In genomic region chr17:75654176-75654575, GRCh38 we compare ENCODE assay signal across 11 cellular contexts. TPM values are rescaled to one million over a fixed set of nuclear protein-coding genes. Genes with fewer than 3 reads are reported as not detected.
A peak's percentile ranks its signal among the peaks of the same experiment; 100 is the strongest.
DNase-seq lines count a peak whose midpoint lies in the region; ATAC-seq, FAIRE-seq and TF ChIP-seq lines count a peak whose summit lies in the region.
"Had no signal": no experiment of that assay in that cellular context is flagged by ENCODE, and none has a peak within 500 bp of the region (broad histone marks: within the 10 kb centered on the region; RNA-seq: fewer than 3 reads in every experiment).

No MANE protein-coding gene starts in this region.

- H3K27ac ChIP-seq in HepG2 (ENCODE audit: extremely low read length, insufficient read depth, low read length) (no peak overlapping the region), body of pancreas (no peak overlapping the region)

- ATAC-seq in HepG2 (no peak), body of pancreas (no peak), esophagus mucosa (no peak)

- TF ChIP-seq EP300 in HepG2 (IDR thresholded peaks at IDR 0.05; ENCODE audit: low read depth in 2 of 2, low read length in 2 of 2) (no peak), HepG2 (CRISPR knock-in tag; IDR thresholded peaks at IDR 0.05; ENCODE audit: borderline replicate concordance) (no peak)

- in situ Hi-C loops in HepG2 (cut with HindIII; ENCODE audit: extremely low pct_ligation_motif_present, low pct_unique_long_range_greater_than_20kb): no loop called here

- no TSS peak for BruUV-seq in HepG2 (replicated peaks; lab: Mats Ljungman, UMichigan)

- intact Hi-C loops in HepG2 (cut with micrococcal nuclease; ENCODE audit: unreplicated experiment): no loop called here
- intact Hi-C loops in body of pancreas (cut with DNase I): no loop called here

- no peaks in the 10 kb centered on the region for H4K20me1 ChIP-seq in HepG2 (ENCODE audit: insufficient read depth, low read length)

- H3K9me3 ChIP-seq in HepG2 (ENCODE audit: low read length) (no peaks in the 10 kb centered on the region), body of pancreas (no peaks in the 10 kb centered on the region)

- H2AFZ ChIP-seq in HepG2 (ENCODE audit: low read length): no peak overlapping the region

- peaks cover 22 to 42% of the 10 kb centered on the region in 2 experiments for H3K36me3 ChIP-seq in HepG2 (replicated peaks in 1 of 2; ENCODE audit: control insufficient read depth in 1 of 2, insufficient read depth in 2 of 2, low read length in 2 of 2)
- H3K36me3 ChIP-seq in body of pancreas (replicated peaks in 1 of 2; ENCODE audit: insufficient read depth in 1 of 2, low read depth in 2 of 2): peaks cover 0 to 2% of the 10 kb centered on the region in 2 donors

- H3K79me2 ChIP-seq in HepG2 (ENCODE audit: insufficient read depth, low read length): no peaks in the 10 kb centered on the region

- POLR2A ChIA-PET in HepG2 (lab: Yijun Ruan, JAX): interaction anchor here (1.1 to 3.9 kb wide), 3 partner anchors 8 to 126 kb away, joined by 5 to 21 read pairs (median 7); partner anchors contain the start of genes RECQL5 and SAP30BP

- no peak for DNase-seq in AG10803 (ENCODE audit: low read depth)
- no peak for DNase-seq in HTR-8/SVneo (ENCODE audit: insufficient read length, low spot score)
- DNase-seq in choroid plexus epithelial cell (ENCODE audit: low read depth): no peak
- DNase-seq in HepG2 (ENCODE audit: low spot score): no peak
- DNase-seq in body of pancreas: no peak
- no peak for DNase-seq in stimulated activated naive CD4-positive, alpha-beta T cell (lab: John Stamatoyannopoulos, UW)
- DNase-seq in NCI-H1930 (lab: John Stamatoyannopoulos, UW): no peak
- DNase-seq: KG1; NCI-H524 treated with DMSO at 0.1 percent for 48 hours; stimulated activated CD4-positive, alpha-beta T cell treated with anti-CD3 and anti-CD28 coated beads, Interleukin-2, amount 100 ng/mL, for 24 hours had no signal

- CTCF ChIA-PET in HepG2 (lab: Yijun Ruan, JAX; ENCODE audit: low intra/inter-chr PET ratio, low total read pairs): interaction anchor here (1.3 to 2.5 kb wide), 3 partner anchors 21 to 94 kb away, joined by 5 to 28 read pairs (median 6); partner anchors contain the start of gene SMIM5

- H3K27me3 ChIP-seq in HepG2 (ENCODE audit: control insufficient read depth in 1 of 2, insufficient read depth in 2 of 2, low read length in 2 of 2) (no peaks in the 10 kb centered on the region), body of pancreas (no peaks in the 10 kb centered on the region)

- TF ChIP-seq CTCF in AG10803 (conservative IDR thresholded peaks at IDR 0.05; ENCODE audit: low read length): peak; percentile 34
- TF ChIP-seq CTCF in choroid plexus epithelial cell (conservative IDR thresholded peaks at IDR 0.05; ENCODE audit: low read depth, low read length): peak; percentile 31
- TF ChIP-seq CTCF in HepG2 (CRISPR knock-in tag; IDR thresholded peaks at IDR 0.05): peak; percentile 20; the same call in 1 of the 2 replicates
- TF ChIP-seq CTCF in body of pancreas (IDR thresholded peaks at IDR 0.05): peak in 1 of 7 experiments; percentile 22

- H3K4me1 ChIP-seq in HepG2 (ENCODE audit: insufficient read depth, low read length) (peaks cover 4% of the 10 kb centered on the region; the same call in 1 of the 2 replicates), body of pancreas (no peaks in the 10 kb centered on the region)

- H3K4me2 ChIP-seq in HepG2 (ENCODE audit: low read depth, low read length): no peak overlapping the region

- TF ChIP-seq RAD21 in HepG2 (CRISPR knock-in tag; IDR thresholded peaks at IDR 0.05): no peak

- 90% methylated on average over 2 of the region's 2 CpGs for WGBS in HepG2 (ENCODE audit: low lambda C conversion rate)
- 30 to 33% methylated on average over 2 of the region's 2 CpGs for WGBS in body of pancreas, 2 donors

- no peak overlapping the region for H3K4me3 ChIP-seq in AG10803 (ENCODE audit: low read length)
- H3K4me3 ChIP-seq in choroid plexus epithelial cell (ENCODE audit: low read depth, low read length): no peak overlapping the region
- H3K4me3 ChIP-seq in HepG2 (replicated peaks in 1 of 3; ENCODE audit: insufficient read depth in 1 of 3, low read depth in 2 of 3, low read length in 3 of 3): no peak overlapping the region
- H3K4me3 ChIP-seq in body of pancreas: no peak overlapping the region

- no peak overlapping the region for H3K9ac ChIP-seq in HepG2 (ENCODE audit: insufficient read depth, low read depth, low read length)

- FAIRE-seq in HTR-8/SVneo (lab: Jason Lieb, UNC) (peak; percentile 65), HepG2 (lab: Jason Lieb, UNC) (no peak)

- TF ChIP-seq POLR2A in HepG2 (IDR thresholded peaks at IDR 0.05; ENCODE audit: insufficient read depth in 1 of 2, low read depth in 2 of 2, low read length in 2 of 2): no peak
- no peak for TF ChIP-seq POLR2A in body of pancreas (IDR thresholded peaks at IDR 0.05)

RNA-seq across cellular contexts. Expression of gene RECQL5, which starts 12.8 kb away (rescaled TPM):
- total RNA-seq in HepG2 (2016; rRNA removed; fragmentation: Illumina TruSeq; extraction: Trizol) (17.8 and 32.0 TPM in 2 replicates), body of pancreas (10 to 100 TPM in 1 of 2 donors, 1 to 10 TPM in 1; 8.6 to 38.6 TPM), esophagus mucosa (36.6 TPM)
- total RNA-seq in HepG2 (2016; cell fraction: cytosol; rRNA removed; fragmentation: Illumina TruSeq; extraction: Trizol; ENCODE audit: low read depth): 38.8 and 39.2 TPM in 2 replicates
- total RNA-seq in HepG2 (2016; cell fraction: insoluble cytoplasmic fraction; rRNA removed; fragmentation: Illumina TruSeq; extraction: Trizol): 17.8 and 31.1 TPM in 2 replicates
- total RNA-seq in HepG2 (2016; cell fraction: membrane; rRNA removed; fragmentation: Illumina TruSeq; extraction: Trizol): 9.2 and 11.3 TPM in 2 replicates
- 41.9 and 45.5 TPM in 2 replicates for total RNA-seq in HepG2 (2016; cell fraction: nucleus; rRNA removed; fragmentation: Illumina TruSeq; extraction: Trizol)
- polyA plus RNA-seq in HepG2 (2011; rRNA removed): 27.7 and 33.4 TPM in 2 replicates
- polyA plus RNA-seq in HepG2 (2011; cell fraction: cytosol; rRNA removed): 8.7 and 11.9 TPM in 2 replicates
- 256 and 300 TPM in 2 replicates for polyA plus RNA-seq in HepG2 (2011; cell fraction: nucleus; rRNA removed)
- polyA plus RNA-seq in HepG2 (2012): 38.2 and 41.9 TPM in 2 replicates
- polyA plus RNA-seq in HepG2 (2016; cell fraction: cytosol; fragmentation: Illumina TruSeq; extraction: Trizol; ENCODE audit: low read depth): 1.7 and 1.9 TPM in 2 replicates
- polyA plus RNA-seq in HepG2 (2016; cell fraction: insoluble cytoplasmic fraction; fragmentation: Illumina TruSeq; extraction: Trizol; ENCODE audit: low read depth): 12.2 and 17.3 TPM in 2 replicates
- polyA plus RNA-seq in HepG2 (2016; cell fraction: membrane; fragmentation: Illumina TruSeq; extraction: Trizol; ENCODE audit: low read depth): 3.6 and 4.1 TPM in 2 replicates
- polyA plus RNA-seq in HepG2 (2016; cell fraction: nucleus; fragmentation: Illumina TruSeq; extraction: Trizol; ENCODE audit: insufficient read depth, low read depth): 112 and 116 TPM in 2 replicates
- 51.0 and 71.9 TPM in 2 replicates for polyA minus RNA-seq in HepG2 (2011; rRNA and poly(A)+ RNA removed; ENCODE audit: low replicate concordance)
- 15.1 and 15.3 TPM in 2 replicates for polyA minus RNA-seq in HepG2 (2011; cell fraction: cytosol; rRNA and poly(A)+ RNA removed)
- 69.1 and 72.6 TPM in 2 replicates for polyA minus RNA-seq in HepG2 (2011; cell fraction: nucleus; rRNA and poly(A)+ RNA removed)

RNA-seq across cellular contexts. Expression of gene SAP30BP, which starts 13.0 kb away (rescaled TPM):
- 99.4 and 109 TPM in 2 replicates for total RNA-seq in HepG2 (2016; rRNA removed; fragmentation: Illumina TruSeq; extraction: Trizol)
- 35.7 and 41.2 TPM in 2 replicates for total RNA-seq in HepG2 (2016; cell fraction: cytosol; rRNA removed; fragmentation: Illumina TruSeq; extraction: Trizol; ENCODE audit: low read depth)
- 105 and 112 TPM in 2 replicates for total RNA-seq in HepG2 (2016; cell fraction: insoluble cytoplasmic fraction; rRNA removed; fragmentation: Illumina TruSeq; extraction: Trizol)
- 35.1 and 45.2 TPM in 2 replicates for total RNA-seq in HepG2 (2016; cell fraction: membrane; rRNA removed; fragmentation: Illumina TruSeq; extraction: Trizol)
- total RNA-seq in HepG2 (2016; cell fraction: nucleus; rRNA removed; fragmentation: Illumina TruSeq; extraction: Trizol): 76.4 and 82.2 TPM in 2 replicates
- 67.7 and 80.1 TPM in 2 replicates for polyA plus RNA-seq in HepG2 (2011; rRNA removed)
- polyA plus RNA-seq in HepG2 (2011; cell fraction: cytosol; rRNA removed): 59.4 and 67.4 TPM in 2 replicates
- polyA plus RNA-seq in HepG2 (2011; cell fraction: nucleus; rRNA removed): 191 and 218 TPM in 2 replicates
- polyA plus RNA-seq in HepG2 (2012): 57.3 and 65.0 TPM in 2 replicates
- 20.2 and 20.5 TPM in 2 replicates for polyA plus RNA-seq in HepG2 (2016; cell fraction: cytosol; fragmentation: Illumina TruSeq; extraction: Trizol; ENCODE audit: low read depth)
- 110 and 119 TPM in 2 replicates for polyA plus RNA-seq in HepG2 (2016; cell fraction: insoluble cytoplasmic fraction; fragmentation: Illumina TruSeq; extraction: Trizol; ENCODE audit: low read depth)
- polyA plus RNA-seq in HepG2 (2016; cell fraction: membrane; fragmentation: Illumina TruSeq; extraction: Trizol; ENCODE audit: low read depth): 27.8 and 32.7 TPM in 2 replicates
- 131 and 143 TPM in 2 replicates for polyA plus RNA-seq in HepG2 (2016; cell fraction: nucleus; fragmentation: Illumina TruSeq; extraction: Trizol; ENCODE audit: insufficient read depth, low read depth)
- polyA minus RNA-seq in HepG2 (2011; rRNA and poly(A)+ RNA removed; ENCODE audit: low replicate concordance): 42.3 and 45.2 TPM in 2 replicates
- 17.6 and 28.8 TPM in 2 replicates for polyA minus RNA-seq in HepG2 (2011; cell fraction: cytosol; rRNA and poly(A)+ RNA removed)
- 90.4 and 101 TPM in 2 replicates for polyA minus RNA-seq in HepG2 (2011; cell fraction: nucleus; rRNA and poly(A)+ RNA removed)
- total RNA-seq in body of pancreas: 10 to 100 TPM; 47.2 to 73.8 TPM
- total RNA-seq in esophagus mucosa: 46.3 TPM

RNA-seq across cellular contexts. Expression of gene SMIM5, which starts 20.9 kb away (rescaled TPM):
- total RNA-seq in HepG2 (2016; rRNA removed; fragmentation: Illumina TruSeq; extraction: Trizol) (not detected in 2 replicates), body of pancreas (1 to 10 TPM; 3.3 to 5.2 TPM), esophagus mucosa (10.1 TPM)
- total RNA-seq in HepG2 (2016; cell fraction: cytosol; rRNA removed; fragmentation: Illumina TruSeq; extraction: Trizol; ENCODE audit: low read depth): not detected in 2 replicates
- 0.09 TPM in 1 of 2 replicates, not detected in the other for total RNA-seq in HepG2 (2016; cell fraction: insoluble cytoplasmic fraction; rRNA removed; fragmentation: Illumina TruSeq; extraction: Trizol)
- total RNA-seq in HepG2 (2016; cell fraction: membrane; rRNA removed; fragmentation: Illumina TruSeq; extraction: Trizol): not detected in 2 replicates
- total RNA-seq in HepG2 (2016; cell fraction: nucleus; rRNA removed; fragmentation: Illumina TruSeq; extraction: Trizol): not detected in 2 replicates
- polyA plus RNA-seq in HepG2 (2011; rRNA removed): 0.05 TPM in 1 of 2 replicates, not detected in the other
- polyA plus RNA-seq in HepG2 (2011; cell fraction: cytosol; rRNA removed): 0.05 TPM in 1 of 2 replicates, not detected in the other
- 0.35 and 0.80 TPM in 2 replicates for polyA plus RNA-seq in HepG2 (2011; cell fraction: nucleus; rRNA removed)
- polyA plus RNA-seq in HepG2 (2012): 0.20 and 0.48 TPM in 2 replicates
- not detected in 2 replicates for polyA plus RNA-seq in HepG2 (2016; cell fraction: cytosol; fragmentation: Illumina TruSeq; extraction: Trizol; ENCODE audit: low read depth)
- polyA plus RNA-seq in HepG2 (2016; cell fraction: insoluble cytoplasmic fraction; fragmentation: Illumina TruSeq; extraction: Trizol; ENCODE audit: low read depth): 0.14 TPM in 1 of 2 replicates, not detected in the other
- not detected in 2 replicates for polyA plus RNA-seq in HepG2 (2016; cell fraction: membrane; fragmentation: Illumina TruSeq; extraction: Trizol; ENCODE audit: low read depth)
- not detected in 2 replicates for polyA plus RNA-seq in HepG2 (2016; cell fraction: nucleus; fragmentation: Illumina TruSeq; extraction: Trizol; ENCODE audit: insufficient read depth, low read depth)
- polyA minus RNA-seq in HepG2 (2011; rRNA and poly(A)+ RNA removed; ENCODE audit: low replicate concordance): not detected in 2 replicates
- not detected in 2 replicates for polyA minus RNA-seq in HepG2 (2011; cell fraction: cytosol; rRNA and poly(A)+ RNA removed)
- polyA minus RNA-seq in HepG2 (2011; cell fraction: nucleus; rRNA and poly(A)+ RNA removed): 0.26 TPM in 1 of 2 replicates, not detected in the other
